In the genomic region with DNA sequence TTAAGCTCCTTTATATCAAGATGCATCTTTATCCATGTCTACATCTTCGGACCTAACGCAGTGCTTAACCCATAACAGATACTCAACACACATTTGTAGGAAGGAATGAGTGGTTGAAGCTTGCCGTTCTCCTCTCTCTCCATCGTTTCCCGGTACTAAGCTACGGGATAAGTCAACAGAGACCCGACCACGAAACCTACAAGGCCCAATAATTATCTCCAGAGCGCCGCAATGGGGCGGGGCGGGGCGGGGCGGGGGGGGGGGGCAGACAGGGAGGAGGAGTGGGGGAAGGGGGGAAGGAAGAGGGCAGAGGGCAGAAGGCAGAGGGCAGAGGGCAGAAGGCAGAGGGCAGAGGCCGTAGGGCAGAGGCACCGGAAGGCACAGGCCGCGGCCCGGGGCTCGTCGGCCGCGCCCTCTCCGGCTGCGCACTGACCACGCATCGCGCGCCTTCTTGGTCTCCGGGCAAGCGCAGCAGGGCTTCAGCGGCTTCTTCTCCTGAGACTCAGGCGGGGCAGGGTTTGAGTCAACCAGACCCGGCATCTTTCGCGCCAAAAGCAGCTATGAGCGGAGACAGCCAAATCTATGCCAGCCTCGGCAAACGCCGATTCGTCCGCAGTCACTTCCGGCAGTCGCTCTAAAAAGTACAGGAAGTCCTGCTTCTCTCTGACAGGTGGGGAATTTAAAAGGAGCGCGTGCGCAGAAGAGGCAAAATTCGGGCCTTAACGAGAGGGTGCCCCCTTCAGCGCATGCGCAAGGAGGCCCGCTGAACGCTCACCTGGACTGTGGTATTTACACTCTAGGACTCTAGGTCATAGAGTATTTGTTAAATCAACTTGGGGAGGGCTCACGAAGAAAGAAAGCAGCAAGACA, we compare ENCODE assay signal across 8 cellular contexts. TPM values are rescaled to one million over a fixed set of nuclear protein-coding genes. Genes with fewer than 3 reads are reported as not detected.
DNase-seq lines count a peak whose midpoint lies in the region; TF ChIP-seq lines count a peak whose summit lies in the region.

A gene with protein sequence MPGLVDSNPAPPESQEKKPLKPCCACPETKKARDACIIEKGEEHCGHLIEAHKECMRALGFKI (minus strand): TSS at position 636 of the 870 bp plus-strand sequence. CDS start 96 bp downstream, at position 540.

- intact Hi-C loops in stomach (cut with DNase I; ENCODE audit: low total_unique reads) = no loop called here

- H3K9me2 ChIP-seq in MM.1S (replicated peaks; ENCODE audit: insufficient read depth, low read length) (no peaks in the 10 kb centered on the region), neural cell (ENCODE audit: insufficient read depth, low read length) (no peaks in the 10 kb centered on the region)

- in situ Hi-C loops in HAP-1 (cut with MboI; ENCODE audit: low sequenced_read_pairs) = loop anchor here (25.0 kb wide), 3 partner anchors 190 to 790 kb away; a partner anchor contains a TSS

- H3K27me3 ChIP-seq in HAP-1 (ENCODE audit: low read depth) (no peaks in the 10 kb centered on the region), MM.1S (replicated peaks; ENCODE audit: insufficient read depth, low read length) (no peaks in the 10 kb centered on the region), neural cell (ENCODE audit: insufficient read depth, low read depth, low read length) (no peaks in the 10 kb centered on the region), stomach (no peaks in the 10 kb centered on the region)

- TF ChIP-seq CTCF in MM.1S (IDR thresholded peaks at IDR 0.05; ENCODE audit: low read length) = no peak
- no peak for TF ChIP-seq CTCF in fibroblast of villous mesenchyme (IDR thresholded peaks at IDR 0.05; ENCODE audit: insufficient read depth, low read depth, low read length)
- no peak for TF ChIP-seq CTCF in neural cell (IDR thresholded peaks at IDR 0.05; ENCODE audit: poor library complexity, severe bottlenecking)
- TF ChIP-seq CTCF in stomach (IDR thresholded peaks at IDR 0.05) = peak in 1 of 7 experiments; percentile 37

- H3F3A ChIP-seq in MM.1S (ENCODE audit: insufficient read depth, low read length) (peaks cover 6% of the 10 kb centered on the region), neural cell (ENCODE audit: insufficient read depth, low read length, poor library complexity, severe bottlenecking) (no peaks in the 10 kb centered on the region)

- H3K4me1 ChIP-seq in HAP-1 (peaks cover 5% of the 10 kb centered on the region; the same call in 1 of the 2 replicates), MM.1S (ENCODE audit: low read length) (peaks cover 10% of the 10 kb centered on the region), stomach (peaks cover 17 to 28% (median 22%) of the 10 kb centered on the region in 4 donors)

- WGBS in stomach, 5 donors = 0 to 1% (median 0%) methylated on average over 46 to 54 of the region's 54 CpGs

- peak within 1 kb of the TSS; percentile 56 for H3K4me3 ChIP-seq in HAP-1
- peak within 1 kb of the TSS; percentile 86 for H3K4me3 ChIP-seq in MM.1S (ENCODE audit: low read length)
- peak within 1 kb of the TSS; percentile 78 for H3K4me3 ChIP-seq in fibroblast of villous mesenchyme (ENCODE audit: low read depth, low read length)
- H3K4me3 ChIP-seq in neural cell (ENCODE audit: low read length) = peak within 1 kb of the TSS; percentile 79
- H3K4me3 ChIP-seq in stomach = peak within 1 kb of the TSS; percentile 61 to 74 (median 70)

- peak within 1 kb of the TSS; percentile 52 for H2AFZ ChIP-seq in MM.1S (ENCODE audit: low read length)
- H2AFZ ChIP-seq in neural cell (ENCODE audit: low read depth, low read length) = peak within 1 kb of the TSS; percentile 80

- no peaks in the 10 kb centered on the region for H4K20me1 ChIP-seq in MM.1S (ENCODE audit: insufficient read depth, low read length)
- no peaks in the 10 kb centered on the region for H4K20me1 ChIP-seq in neural cell (ENCODE audit: insufficient read depth)

- peak in 2 of 4 donors; percentile 27 to 33 for TF ChIP-seq POLR2A in stomach (IDR thresholded peaks at IDR 0.05)

- TF ChIP-seq RAD21 in neural cell (conservative IDR thresholded peaks at IDR 0.05) = no peak

- H3K36me3 ChIP-seq in HAP-1 (replicated peaks) (peaks cover 24% of the 10 kb centered on the region), MM.1S (replicated peaks; ENCODE audit: insufficient read depth, low read length) (peaks cover 4% of the 10 kb centered on the region; the same call in 1 of the 2 replicates), neural cell (ENCODE audit: insufficient read depth, low read length) (no peaks in the 10 kb centered on the region), stomach (peaks cover 16 to 32% (median 27%) of the 10 kb centered on the region in 4 donors)

- DNase-seq in ELR (ENCODE audit: low read depth) = peak; percentile 95
- DNase-seq in HAP-1 (ENCODE audit: low spot score in 2 of 2) = peak; percentile 94
- peak; percentile 99 for DNase-seq in MM.1S
- DNase-seq in SIG-M5 (lab: John Stamatoyannopoulos, UW) = peak; percentile 90
- DNase-seq in activated gamma-delta T cell (lab: John Stamatoyannopoulos, UW) = peak; percentile 64
- peak; percentile 95 for DNase-seq in fibroblast of villous mesenchyme (ENCODE audit: low read depth)
- peak; percentile 98 for DNase-seq in stomach

- TF ChIP-seq EP300 in neural cell (conservative IDR thresholded peaks at IDR 0.05; ENCODE audit: poor library complexity, severe bottlenecking) (peak; percentile 27), stomach (IDR thresholded peaks at IDR 0.05) (no peak)

- peak within 1 kb of the TSS; percentile 86 for H3K9ac ChIP-seq in MM.1S (ENCODE audit: low read length)
- H3K9ac ChIP-seq in neural cell (ENCODE audit: low read length) = peak within 1 kb of the TSS; percentile 67

- H3K79me2 ChIP-seq in MM.1S (ENCODE audit: low read length) (peaks cover 35% of the 10 kb centered on the region), neural cell (replicated peaks; ENCODE audit: insufficient read depth, low read length) (peaks cover 15% of the 10 kb centered on the region)

- H3K9me3 ChIP-seq in HAP-1 (no peaks in the 10 kb centered on the region), MM.1S (replicated peaks; ENCODE audit: insufficient read depth, low read length) (no peaks in the 10 kb centered on the region), neural cell (ENCODE audit: low read length) (no peaks in the 10 kb centered on the region), stomach (no peaks in the 10 kb centered on the region)

- peak within 1 kb of the TSS; percentile 94 for H3K27ac ChIP-seq in MM.1S (ENCODE audit: low read length)
- H3K27ac ChIP-seq in neural cell (ENCODE audit: low read length) = peak within 1 kb of the TSS; percentile 63
- H3K27ac ChIP-seq in stomach = peak within 1 kb of the TSS; percentile 91 to 97 (median 95)

- H3K4me2 ChIP-seq in MM.1S (ENCODE audit: low read depth, low read length) (peak within 1 kb of the TSS; percentile 90), neural cell (ENCODE audit: low read length) (peak within 1 kb of the TSS; percentile 76)

TF ChIP-seq in neural cell, 6 proteins besides CTCF, POLR2A, EP300 and RAD21:
- TF ChIP-seq TAF1 (IDR thresholded peaks at IDR 0.05; ENCODE audit: low read depth) = peak; percentile 28
- peak; percentile 74 for TF ChIP-seq POLR2AphosphoS5 (IDR thresholded peaks at IDR 0.05)
- no peak for TF ChIP-seq SMC3 (conservative IDR thresholded peaks at IDR 0.05; ENCODE audit: poor library complexity)
- no peak for TF ChIP-seq EZH2 (IDR thresholded peaks at IDR 0.05; ENCODE audit: borderline replicate concordance, insufficient read depth, low read length, poor library complexity, severe bottlenecking)
- peak; percentile 79 for TF ChIP-seq MXI1 (conservative IDR thresholded peaks at IDR 0.05; ENCODE audit: poor library complexity, severe bottlenecking)
- TF ChIP-seq, protein P1, sequence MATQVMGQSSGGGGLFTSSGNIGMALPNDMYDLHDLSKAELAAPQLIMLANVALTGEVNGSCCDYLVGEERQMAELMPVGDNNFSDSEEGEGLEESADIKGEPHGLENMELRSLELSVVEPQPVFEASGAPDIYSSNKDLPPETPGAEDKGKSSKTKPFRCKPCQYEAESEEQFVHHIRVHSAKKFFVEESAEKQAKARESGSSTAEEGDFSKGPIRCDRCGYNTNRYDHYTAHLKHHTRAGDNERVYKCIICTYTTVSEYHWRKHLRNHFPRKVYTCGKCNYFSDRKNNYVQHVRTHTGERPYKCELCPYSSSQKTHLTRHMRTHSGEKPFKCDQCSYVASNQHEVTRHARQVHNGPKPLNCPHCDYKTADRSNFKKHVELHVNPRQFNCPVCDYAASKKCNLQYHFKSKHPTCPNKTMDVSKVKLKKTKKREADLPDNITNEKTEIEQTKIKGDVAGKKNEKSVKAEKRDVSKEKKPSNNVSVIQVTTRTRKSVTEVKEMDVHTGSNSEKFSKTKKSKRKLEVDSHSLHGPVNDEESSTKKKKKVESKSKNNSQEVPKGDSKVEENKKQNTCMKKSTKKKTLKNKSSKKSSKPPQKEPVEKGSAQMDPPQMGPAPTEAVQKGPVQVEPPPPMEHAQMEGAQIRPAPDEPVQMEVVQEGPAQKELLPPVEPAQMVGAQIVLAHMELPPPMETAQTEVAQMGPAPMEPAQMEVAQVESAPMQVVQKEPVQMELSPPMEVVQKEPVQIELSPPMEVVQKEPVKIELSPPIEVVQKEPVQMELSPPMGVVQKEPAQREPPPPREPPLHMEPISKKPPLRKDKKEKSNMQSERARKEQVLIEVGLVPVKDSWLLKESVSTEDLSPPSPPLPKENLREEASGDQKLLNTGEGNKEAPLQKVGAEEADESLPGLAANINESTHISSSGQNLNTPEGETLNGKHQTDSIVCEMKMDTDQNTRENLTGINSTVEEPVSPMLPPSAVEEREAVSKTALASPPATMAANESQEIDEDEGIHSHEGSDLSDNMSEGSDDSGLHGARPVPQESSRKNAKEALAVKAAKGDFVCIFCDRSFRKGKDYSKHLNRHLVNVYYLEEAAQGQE (IDR thresholded peaks at IDR 0.05; ENCODE audit: borderline replicate concordance) = no peak

RNA-seq across cellular contexts. Expression of the gene that starts here (rescaled TPM):
- total RNA-seq in fibroblast of villous mesenchyme = 10.8 and 15.8 TPM in 2 replicates
- 49.4 and 74.7 TPM in 2 replicates for polyA plus RNA-seq in neural cell
- 16.3 and 22.8 TPM in 2 replicates for polyA minus RNA-seq in neural cell
- 10 to 100 TPM; 28.6 to 65.9 (median 32.5) TPM for total RNA-seq in stomach
- 100 to 1,000 TPM; 164 to 184 (median 179) TPM for polyA plus RNA-seq in stomach

Comparison
In these comparisons a context has a peak if more than half of its experiments do, and no peak if none do; other contexts are left out.
1. Peak in every context shown above with its lines: DNase-seq, H3K4me3 ChIP-seq and H3K27ac ChIP-seq.